In genomic region chr10:123929791-123930190, GRCh38 we compare ENCODE assay signal across 18 cellular contexts. TPM values are rescaled to one million over a fixed set of nuclear protein-coding genes. Genes with fewer than 3 reads are reported as not detected.
"Had no signal": no experiment of that assay in that cellular context is flagged by ENCODE, and none has a peak within 500 bp of the region (broad histone marks: within the 10 kb centered on the region; RNA-seq: fewer than 3 reads in every experiment).

No MANE protein-coding gene starts in this region.

- H3K4me2 ChIP-seq: hepatocyte had no signal

- H3K27me3 ChIP-seq: hepatocyte had no signal

- H3K4me1 ChIP-seq: spleen had no signal

- H3K4me3 ChIP-seq: hepatocyte, spleen had no signal

- H3K9me3 ChIP-seq: neutrophil had no signal

- H3K27ac ChIP-seq: epithelial cell of prostate, hepatocyte, neutrophil, spleen had no signal

- H3K36me3 Mint-ChIP-seq: activated naive CD8-positive, alpha-beta T cell treated with anti-CD3 and anti-CD28 coated beads, Interleukin-2, amount 10 ng/mL, durations not matched to agents 7 days and 5 days; natural killer cell had no signal

- H3K36me3 ChIP-seq: neutrophil, spleen had no signal

- ATAC-seq: activated CD4-positive, CD25-positive, alpha-beta regulatory T cell treated with anti-CD3 and anti-CD28 coated beads, Interleukin-2, amount 50 U/mL, for 24 hours; left lobe of liver; natural killer cell; stimulated activated naive CD8-positive, alpha-beta T cell treated with anti-CD3 and anti-CD28 coated beads, Interleukin-15, amount 100 ng/mL, for 72 hours had no signal

- H3K79me2 ChIP-seq: hepatocyte had no signal

- H3K27ac Mint-ChIP-seq: activated naive CD8-positive, alpha-beta T cell treated with anti-CD3 and anti-CD28 coated beads, Interleukin-2, amount 10 ng/mL, durations not matched to agents 7 days and 5 days; activated T-helper 1 cell treated with anti-CD3 and anti-CD28 coated beads, Interleukin-12 subunit alpha, Interleukin-12 subunit beta, Interleukin-2, Interleukin-4 antibody, amounts not matched to agents 30 ng/mL and 10 ng/mL and 1 ng/mL, durations not matched to agents 14 hours and 24 hours and 36 hours; memory B cell; natural killer cell; stimulated activated naive CD8-positive, alpha-beta T cell treated with anti-CD3 and anti-CD28 coated beads, Interleukin-15, amount 100 ng/mL, for 72 hours had no signal

- DNase-seq: activated naive CD8-positive, alpha-beta T cell treated with anti-CD3 and anti-CD28 coated beads, Interleukin-2, amount 10 ng/mL, durations not matched to agents 7 days and 5 days; anterior cingulate cortex; islet precursor cell; natural killer cell; right cardiac atrium; spleen; stimulated activated naive CD8-positive, alpha-beta T cell treated with anti-CD3 and anti-CD28 coated beads, Interleukin-15, amount 100 ng/mL, for 72 hours; T-helper 9 cell; trophoblast cell had no signal

- H2AFZ ChIP-seq: hepatocyte had no signal

RNA-seq across cellular contexts. Expression of gene CPXM2, which starts 38.2 kb away (rescaled TPM):
- total RNA-seq: activated CD8-positive, alpha-beta memory T cell treated with anti-CD3 and anti-CD28 coated beads for 36 hours; activated naive CD8-positive, alpha-beta T cell treated with anti-CD3 and anti-CD28 coated beads, Interleukin-2, amount 10 ng/mL, durations not matched to agents 7 days and 5 days; activated T-helper 1 cell treated with anti-CD3 and anti-CD28 coated beads, Interleukin-12 subunit alpha, Interleukin-12 subunit beta, Interleukin-2, Interleukin-4 antibody, amounts not matched to agents 30 ng/mL and 10 ng/mL and 1 ng/mL, durations not matched to agents 14 hours and 24 hours and 36 hours; chondrocyte; natural killer cell had no signal
